15 cellular contexts compared by ENCODE assay signal in genomic region chr12:76688001-76688400, GRCh38.
DNase-seq lines count a peak whose midpoint lies in the region; ATAC-seq, FAIRE-seq and TF ChIP-seq lines count a peak whose summit lies in the region.
"Had no signal": no experiment of that assay in that cellular context is flagged by ENCODE, and none has a peak within 500 bp of the region (broad histone marks: within the 10 kb centered on the region; RNA-seq: fewer than 3 reads in every experiment).

No MANE protein-coding gene starts in this region.

- H3K9me3 ChIP-seq in HepG2 (ENCODE audit: low read length) (no peaks in the 10 kb centered on the region), right lobe of liver (no peaks in the 10 kb centered on the region), hepatocyte (ENCODE audit: low read depth) (no peaks in the 10 kb centered on the region)
- H3K9me3 ChIP-seq: testis had no signal

- H3K4me2 ChIP-seq in HepG2 (ENCODE audit: low read depth, low read length) = no peak overlapping the region
- peak overlapping the region; percentile 61 for H3K4me2 ChIP-seq in hepatocyte

- in situ Hi-C loops in HepG2 (cut with HindIII; ENCODE audit: extremely low pct_ligation_motif_present, low pct_unique_long_range_greater_than_20kb) = no loop called here
- in situ Hi-C loops in astrocyte of the spinal cord (cut with HindIII; ENCODE audit: low sequenced_read_pairs) = no loop called here

- no peaks in the 10 kb centered on the region for H3K79me2 ChIP-seq in HepG2 (ENCODE audit: insufficient read depth, low read length)
- H3K79me2 ChIP-seq in hepatocyte = no peaks in the 10 kb centered on the region
- H3K79me2 ChIP-seq: parathyroid adenoma had no signal

- H3K4me1 ChIP-seq in HepG2 (ENCODE audit: insufficient read depth, low read length) (no peaks in the 10 kb centered on the region), right lobe of liver (no peaks in the 10 kb centered on the region), hepatocyte (ENCODE audit: insufficient read depth) (peaks cover 6% of the 10 kb centered on the region)
- H3K4me1 ChIP-seq: parathyroid adenoma, testis had no signal

- intact Hi-C loops in HepG2 (cut with micrococcal nuclease; ENCODE audit: unreplicated experiment) = loop anchor here (2.0 to 5.0 kb wide), 2 partner anchors 66 to 103 kb away; no protein-coding TSS in a partner anchor
- intact Hi-C loops in right lobe of liver (cut with DNase I) = no loop called here

- POLR2A ChIA-PET in HepG2 (lab: Yijun Ruan, JAX) = no interaction called here

- H4K20me1 ChIP-seq in HepG2 (ENCODE audit: insufficient read depth, low read length) = no peaks in the 10 kb centered on the region
- no peaks in the 10 kb centered on the region for H4K20me1 ChIP-seq in hepatocyte (ENCODE audit: insufficient read depth, poor library complexity, severe bottlenecking)

- no peak for TF ChIP-seq CTCF in HepG2 (CRISPR knock-in tag; IDR thresholded peaks at IDR 0.05)
- TF ChIP-seq CTCF in right lobe of liver (IDR thresholded peaks at IDR 0.05) = no peak
- no peak for TF ChIP-seq CTCF in astrocyte of the spinal cord (IDR thresholded peaks at IDR 0.05; ENCODE audit: low read depth, low read length)
- no peak for TF ChIP-seq CTCF in hepatocyte (IDR thresholded peaks at IDR 0.05; ENCODE audit: poor library complexity)

- H2AFZ ChIP-seq in HepG2 (ENCODE audit: low read length) (peak overlapping the region; percentile 31), hepatocyte (peak overlapping the region; percentile 57)
- H2AFZ ChIP-seq: parathyroid adenoma had no signal

- H3K36me3 ChIP-seq in HepG2 (replicated peaks in 1 of 2; ENCODE audit: control insufficient read depth in 1 of 2, insufficient read depth in 2 of 2, low read length in 2 of 2) (no peaks in the 10 kb centered on the region), right lobe of liver (no peaks in the 10 kb centered on the region), hepatocyte (replicated peaks; ENCODE audit: insufficient read depth, low read depth) (no peaks in the 10 kb centered on the region)

- TF ChIP-seq RAD21 in HepG2 (CRISPR knock-in tag; IDR thresholded peaks at IDR 0.05) = no peak

- WGBS in HepG2 (ENCODE audit: low lambda C conversion rate) = 28% methylated on average over 3 of the region's 3 CpGs
- 44% methylated on average over 3 of the region's 3 CpGs for WGBS in right lobe of liver (ENCODE audit: insufficient coverage, low coverage, low lambda C conversion rate, missing lambda C conversion rate)
- WGBS in hepatocyte (ENCODE audit: low lambda C conversion rate, missing lambda C conversion rate) = 37% methylated on average over 3 of the region's 3 CpGs

- TF ChIP-seq EP300 in HepG2 (IDR thresholded peaks at IDR 0.05; ENCODE audit: low read depth in 2 of 2, low read length in 2 of 2) (no peak), HepG2 (CRISPR knock-in tag; IDR thresholded peaks at IDR 0.05; ENCODE audit: borderline replicate concordance) (no peak)

- H3K9ac ChIP-seq in HepG2 (ENCODE audit: insufficient read depth, low read depth, low read length) = no peak overlapping the region
- H3K9ac ChIP-seq: parathyroid adenoma had no signal

- BruUV-seq in HepG2 (replicated peaks; lab: Mats Ljungman, UMichigan) = no TSS peak

- H3K27me3 ChIP-seq in HepG2 (ENCODE audit: control insufficient read depth in 1 of 2, insufficient read depth in 2 of 2, low read length in 2 of 2) (no peaks in the 10 kb centered on the region), right lobe of liver (no peaks in the 10 kb centered on the region), hepatocyte (no peaks in the 10 kb centered on the region)
- H3K27me3 ChIP-seq: testis had no signal

- no peaks in the 10 kb centered on the region for H3K9me2 ChIP-seq in hepatocyte (replicated peaks; ENCODE audit: insufficient read depth)

- CTCF ChIA-PET in HepG2 (lab: Yijun Ruan, JAX; ENCODE audit: low intra/inter-chr PET ratio, low total read pairs) = no interaction called here

- ATAC-seq in HepG2 (no peak), right lobe of liver (no peak), GM21576 (IDR thresholded peaks at IDR 0.05; ENCODE audit: unreplicated experiment) (no peak), GM21723 (IDR thresholded peaks at IDR 0.05; ENCODE audit: unreplicated experiment) (no peak)

- no peak overlapping the region for H3K4me3 ChIP-seq in HepG2 (replicated peaks in 1 of 3; ENCODE audit: insufficient read depth in 1 of 3, low read depth in 2 of 3, low read length in 3 of 3)
- no peak overlapping the region for H3K4me3 ChIP-seq in right lobe of liver
- no peak overlapping the region for H3K4me3 ChIP-seq in astrocyte of the spinal cord (ENCODE audit: low read depth, low read length)
- no peak overlapping the region for H3K4me3 ChIP-seq in hepatocyte
- H3K4me3 ChIP-seq: lung, testis had no signal

- no peak for FAIRE-seq in HepG2 (lab: Jason Lieb, UNC)
- FAIRE-seq: colon had no signal

- DNase-seq in HepG2 (ENCODE audit: low spot score) (no peak), right lobe of liver (no peak), astrocyte of the spinal cord (ENCODE audit: low read depth, low spot score) (peak; percentile 45), hepatocyte (ENCODE audit: low spot score) (no peak), MV-4-11 (lab: John Stamatoyannopoulos, UW) (no peak), GM19240 (ENCODE audit: insufficient read length, low spot score) (no peak)
- DNase-seq: activated B cell treated with CpG ODN at 0.5 μM for 24 hours; activated CD8-positive, alpha-beta memory T cell treated with anti-CD3 and anti-CD28 coated beads, Interleukin-2, amount 50 U/mL, for 4 hours; NCI-H2081; testis had no signal

- no peak overlapping the region for H3K27ac ChIP-seq in HepG2 (ENCODE audit: extremely low read length, insufficient read depth, low read length)
- H3K27ac ChIP-seq in right lobe of liver = no peak overlapping the region
- H3K27ac ChIP-seq in hepatocyte = peak overlapping the region; percentile 77
- H3K27ac ChIP-seq: parathyroid adenoma, testis had no signal

- TF ChIP-seq POLR2A in HepG2 (IDR thresholded peaks at IDR 0.05; ENCODE audit: insufficient read depth in 1 of 2, low read depth in 2 of 2, low read length in 2 of 2) (no peak), right lobe of liver (IDR thresholded peaks at IDR 0.05) (no peak)

TF ChIP-seq in HepG2, 621 proteins besides CTCF, POLR2A, EP300 and RAD21 (continues in another document):
- TF ChIP-seq ETV5 (CRISPR knock-in tag; IDR thresholded peaks at IDR 0.05; ENCODE audit: borderline replicate concordance) (no peak), CSRNP2 (CRISPR knock-in tag; conservative IDR thresholded peaks at IDR 0.05; ENCODE audit: low read depth) (no peak), PHF5A (CRISPR knock-in tag; IDR thresholded peaks at IDR 0.05; ENCODE audit: low read depth, unreplicated experiment) (no peak), GTF3A (CRISPR knock-in tag; conservative IDR thresholded peaks at IDR 0.05) (no peak), HMGA1 (CRISPR knock-in tag; conservative IDR thresholded peaks at IDR 0.05) (no peak), HBP1 (CRISPR knock-in tag; IDR thresholded peaks at IDR 0.05; ENCODE audit: low read depth) (no peak), U2AF1 (optimal IDR thresholded peaks at IDR 0.05; ENCODE audit: low read depth, low read length) (no peak), ZNF720 (CRISPR knock-in tag; IDR thresholded peaks at IDR 0.05) (no peak), ZNF281 (CRISPR knock-in tag; IDR thresholded peaks at IDR 0.05; ENCODE audit: borderline replicate concordance) (no peak)
